Comparison of ENCODE assay signal across 19 cellular contexts in genomic region chr11:103499710-103500340, GRCh38.
DNase-seq lines count a peak whose midpoint lies in the region; ATAC-seq, FAIRE-seq and TF ChIP-seq lines count a peak whose summit lies in the region.
"Had no signal": no experiment of that assay in that cellular context is flagged by ENCODE, and none has a peak within 500 bp of the region (broad histone marks: within the 10 kb centered on the region; RNA-seq: fewer than 3 reads in every experiment).

No MANE protein-coding gene starts in this region.

- intact Hi-C loops in testis (cut with DNase I; ENCODE audit: low total_unique reads) = no loop called here

- H3K27ac ChIP-seq in testis = no peak overlapping the region
- H3K27ac ChIP-seq: 22Rv1, KMS-11 had no signal

- H3K9me3 ChIP-seq in testis = no peaks in the 10 kb centered on the region
- H3K9me3 ChIP-seq: SK-N-SH had no signal

- DNase-seq in DMS53 (lab: John Stamatoyannopoulos, UW) = peak; percentile 26
- DNase-seq in DMS53 treated with DMSO at 0.1 percent for 48 hours (lab: John Stamatoyannopoulos, UW; ENCODE audit: unreplicated experiment) = no peak
- DNase-seq in LHCN-M2 (ENCODE audit: low read depth) = peak; percentile 14
- DNase-seq in bronchial epithelial cell (ENCODE audit: low read depth) = peak; percentile 19
- DNase-seq in kidney tubule cell (ENCODE audit: low spot score) = peak; percentile 42
- no peak for DNase-seq in testis
- no peak for DNase-seq in GF-D8 (lab: John Stamatoyannopoulos, UW)
- DNase-seq: HCEC 1CT, MM.1S, NCI-H1092, NCI-H1436 treated with DMSO at 0.1 percent for 48 hours, NCI-H2029 treated with DMSO at 0.1 percent for 48 hours, NCI-H446 treated with DMSO at 0.1 percent for 48 hours, SHP77, SK-N-SH had no signal

- 63 to 65% methylated on average over 3 of the region's 3 CpGs for WGBS in testis, 2 donors

- H3K4me1 ChIP-seq in testis = no peaks in the 10 kb centered on the region

- H3K36me3 ChIP-seq in bronchial epithelial cell (ENCODE audit: control insufficient read depth, insufficient read depth, low read length) = no peaks in the 10 kb centered on the region
- no peaks in the 10 kb centered on the region for H3K36me3 ChIP-seq in testis (ENCODE audit: low read depth, missing control alignments)

- H3K27me3 ChIP-seq in bronchial epithelial cell (ENCODE audit: control insufficient read depth, insufficient read depth, low read length) (no peaks in the 10 kb centered on the region), testis (no peaks in the 10 kb centered on the region)

- H3K4me3 ChIP-seq in bronchial epithelial cell (ENCODE audit: low read depth, low read length) (no peak overlapping the region), testis (no peak overlapping the region)

- no peak for ATAC-seq in GM18498 (IDR thresholded peaks at IDR 0.05; ENCODE audit: unreplicated experiment)

- TF ChIP-seq POLR2A in testis (IDR thresholded peaks at IDR 0.05) = no peak

- TF ChIP-seq CTCF in bronchial epithelial cell (IDR thresholded peaks at IDR 0.05; ENCODE audit: insufficient read depth, low read length, severe bottlenecking) (no peak), testis (IDR thresholded peaks at IDR 0.05) (no peak)

- no peak for FAIRE-seq in bronchial epithelial cell (lab: Jason Lieb, UNC)
- FAIRE-seq: RCC 7860 had no signal

Comparison
In these comparisons a context has a peak if more than half of its experiments do, and no peak if none do; other contexts are left out.
1. DNase-seq: peak in DMS53 (single experiment), LHCN-M2 (single experiment), bronchial epithelial cell (single experiment) and kidney tubule cell (single experiment); none in DMS53 treated with DMSO at 0.1 percent for 48 hours (single experiment), testis (single experiment) and GF-D8 (single experiment).